In genomic region chr7:31100445-31100844, GRCh38 we compare ENCODE assay signal across 21 cellular contexts. TPM values are rescaled to one million over a fixed set of nuclear protein-coding genes. Genes with fewer than 3 reads are reported as not detected.
DNase-seq lines count a peak whose midpoint lies in the region; ATAC-seq and TF ChIP-seq lines count a peak whose summit lies in the region.
"Had no signal": no experiment of that assay in that cellular context is flagged by ENCODE, and none has a peak within 500 bp of the region (broad histone marks: within the 10 kb centered on the region; RNA-seq: fewer than 3 reads in every experiment).

No MANE protein-coding gene starts in this region.

- no peak for TF ChIP-seq CTCF in epithelial cell of esophagus (IDR thresholded peaks at IDR 0.05; ENCODE audit: insufficient read depth, low read depth, low read length, missing control alignments)
- no peak for TF ChIP-seq CTCF in thoracic aorta (IDR thresholded peaks at IDR 0.05)

- no peaks in the 10 kb centered on the region for H3K4me1 ChIP-seq in thoracic aorta (ENCODE audit: control insufficient read depth in 1 of 2, low read depth in 2 of 2)
- H3K4me1 ChIP-seq: prostate gland, spleen, tibial nerve had no signal

- peak; percentile 13 for ATAC-seq in thoracic aorta (ENCODE audit: insufficient number of reproducible peaks, low FRiP score, low read depth)
- ATAC-seq: activated CD4-positive, CD25-positive, alpha-beta regulatory T cell treated with anti-CD3 and anti-CD28 coated beads, Interleukin-2, amount 50 U/mL, for 24 hours; esophagus mucosa had no signal

- no peaks in the 10 kb centered on the region for H3K27me3 ChIP-seq in thoracic aorta (replicated peaks; ENCODE audit: insufficient read depth)

- no peak overlapping the region for H3K4me3 ChIP-seq in epithelial cell of esophagus (ENCODE audit: low read length)
- no peak overlapping the region for H3K4me3 ChIP-seq in thoracic aorta
- H3K4me3 ChIP-seq: coronary artery, prostate gland, spleen, tibial nerve had no signal

- no peaks in the 10 kb centered on the region for H3K36me3 ChIP-seq in thoracic aorta
- H3K36me3 ChIP-seq: prostate gland, spleen, tibial nerve had no signal

- H3K27ac ChIP-seq in thoracic aorta: no peak overlapping the region
- H3K27ac ChIP-seq: 22Rv1, coronary artery, prostate gland, spleen, tibial nerve had no signal

- H3K9me3 ChIP-seq in thoracic aorta: no peaks in the 10 kb centered on the region
- H3K9me3 ChIP-seq: prostate gland, spleen, tibial nerve had no signal

- DNase-seq in activated CD8-positive, alpha-beta memory T cell treated with anti-CD3 and anti-CD28 coated beads, Interleukin-2, amount 50 U/mL, for 48 hours: peak; percentile 4
- DNase-seq in activated CD8-positive, alpha-beta memory T cell treated with anti-CD3 and anti-CD28 coated beads, Interleukin-2, amount 50 U/mL, for 4 hours: no peak
- DNase-seq in RKO (ENCODE audit: low spot score): peak; percentile 22
- peak; percentile 31 for DNase-seq in epithelial cell of esophagus (ENCODE audit: low read depth)
- DNase-seq in thoracic aorta (ENCODE audit: low spot score): no peak
- no peak for DNase-seq in iPS-NIHi7 (ENCODE audit: extremely low spot score)
- DNase-seq in DMS79 treated with DMSO at 0.1 percent for 48 hours (lab: John Stamatoyannopoulos, UW): no peak
- no peak for DNase-seq in NCI-H748 treated with DMSO at 0.1 percent for 48 hours (lab: John Stamatoyannopoulos, UW)
- DNase-seq: naive B cell, NCI-H1105, NCI-H510A treated with DMSO at 0.1 percent for 48 hours, SIG-M5, T-helper 2 cell had no signal

RNA-seq across cellular contexts. Expression of gene ADCYAP1R1, which starts 48.3 kb away (rescaled TPM):
- total RNA-seq in thoracic aorta: 1 to 10 TPM; 1.4 to 2.5 TPM
- total RNA-seq: lung microvascular endothelial cell had no signal

Comparison
In these comparisons a context has a peak if more than half of its experiments do, and no peak if none do; other contexts are left out.
1. DNase-seq: peak in activated CD8-positive, alpha-beta memory T cell treated with anti-CD3 and anti-CD28 coated beads, Interleukin-2, amount 50 U/mL, for 48 hours (single experiment), RKO (single experiment) and epithelial cell of esophagus (single experiment); none in activated CD8-positive, alpha-beta memory T cell treated with anti-CD3 and anti-CD28 coated beads, Interleukin-2, amount 50 U/mL, for 4 hours (single experiment), thoracic aorta (single experiment), iPS-NIHi7 (single experiment), DMS79 treated with DMSO at 0.1 percent for 48 hours (single experiment) and NCI-H748 treated with DMSO at 0.1 percent for 48 hours (single experiment).